8 cellular contexts compared by ENCODE assay signal in the genomic region with DNA sequence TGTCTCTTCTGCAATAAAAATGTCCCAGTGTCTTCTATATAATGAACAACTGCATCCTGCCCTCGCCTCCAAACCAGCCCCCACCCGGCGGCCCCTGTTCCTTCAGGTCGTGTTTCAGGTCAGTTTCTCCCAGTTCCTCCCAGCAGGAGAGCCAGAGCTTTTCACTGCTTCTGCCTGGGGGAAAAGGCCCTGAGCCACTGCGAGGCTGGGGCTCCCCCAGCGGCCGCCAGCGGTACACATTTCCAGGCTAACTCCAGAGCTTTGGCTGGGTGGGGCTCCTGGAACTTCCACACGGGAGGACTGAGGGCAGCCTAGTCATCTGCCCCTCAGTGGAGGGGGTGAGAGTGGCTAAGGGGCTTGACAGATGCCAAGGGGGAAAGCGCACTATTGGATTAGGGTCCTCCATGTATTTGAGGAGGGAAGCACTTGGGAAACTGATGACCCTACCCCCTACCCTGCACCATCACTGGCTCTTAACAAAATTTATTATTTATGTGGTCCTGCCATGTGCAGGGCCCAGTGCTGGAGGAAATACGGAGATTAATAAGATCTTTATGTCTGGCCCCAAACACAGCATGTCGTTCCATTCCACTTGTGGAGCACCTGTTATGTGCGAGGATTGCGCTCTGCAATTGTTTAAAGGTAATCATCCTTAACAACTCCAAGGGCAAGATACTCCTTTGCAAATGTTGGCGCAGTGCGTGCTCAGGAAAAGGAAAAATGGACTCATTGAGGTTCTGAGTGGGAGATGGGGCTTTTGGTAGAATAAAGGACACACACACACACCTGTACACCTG. TPM values are rescaled to one million over a fixed set of nuclear protein-coding genes. Genes with fewer than 3 reads are reported as not detected.
A peak's percentile ranks its signal among the peaks of the same experiment; 100 is the strongest.
DNase-seq lines count a peak whose midpoint lies in the region; ATAC-seq and TF ChIP-seq lines count a peak whose summit lies in the region.

No MANE protein-coding gene starts in this region.

- no peak overlapping the region for H3K4me3 ChIP-seq in aorta (ENCODE audit: low read length in 2 of 2)

- no peaks in the 10 kb centered on the region for H3K36me3 ChIP-seq in aorta (ENCODE audit: control insufficient read depth in 1 of 2, insufficient read depth in 2 of 2, low read length in 1 of 2)

- H3K27ac ChIP-seq in VCaP: no peak overlapping the region
- H3K27ac ChIP-seq in aorta (ENCODE audit: low read depth in 1 of 2, low read length in 2 of 2): no peak overlapping the region

- 35 to 37% methylated on average over 16 of the region's 16 CpGs for WGBS in aorta, 2 donors

- no peaks in the 10 kb centered on the region for H3K4me1 ChIP-seq in aorta (ENCODE audit: control insufficient read depth in 1 of 2, insufficient read depth in 2 of 2, low read length in 2 of 2)

- H3K9me3 ChIP-seq in aorta (ENCODE audit: control insufficient read depth, low read length): no peaks in the 10 kb centered on the region

- TF ChIP-seq CTCF in VCaP (conservative IDR thresholded peaks at IDR 0.05): peak; percentile 89

- intact Hi-C loops in aorta (cut with DNase I): loop anchor here (1.0 to 2.0 kb wide), 2 partner anchors 25 kb away; no protein-coding TSS in a partner anchor

- H3K27me3 ChIP-seq in aorta (ENCODE audit: control insufficient read depth in 1 of 2, insufficient read depth in 2 of 2, low read length in 1 of 2): no peaks in the 10 kb centered on the region

- DNase-seq in activated gamma-delta T cell treated with Interleukin-2 at 50 U/mL for 16 hours: peak; percentile 26
- DNase-seq in activated gamma-delta T cell (lab: John Stamatoyannopoulos, UW): no peak
- DNase-seq in NCI-H2107 (lab: John Stamatoyannopoulos, UW): peak; percentile 65
- DNase-seq in epidermal melanocyte (ENCODE audit: insufficient read length, low spot score): peak; percentile 96
- peak; percentile 47 for DNase-seq in midbrain (lab: John Stamatoyannopoulos, UW)
- DNase-seq in aorta: peak; percentile 75 to 89

- ATAC-seq in HG02798 (IDR thresholded peaks at IDR 0.05; ENCODE audit: poor library complexity, unreplicated experiment): peak; percentile 83
- peak; percentile 87 for ATAC-seq in aorta (ENCODE audit: low FRiP score)

RNA-seq across cellular contexts. Expression of a gene that starts 17.3 kb away (rescaled TPM):
- 10 to 100 TPM; 11.4 to 13.9 TPM for total RNA-seq in aorta
- 10 to 100 TPM; 14.7 to 16.4 TPM for polyA plus RNA-seq in aorta

RNA-seq across cellular contexts. Expression of a gene that starts 25.0 kb away (rescaled TPM):
- 1 to 10 TPM; 1.8 to 4.3 TPM for total RNA-seq in aorta
- 1 to 10 TPM in 1 of 2 donors, under 1 TPM in 1; 0.23 to 4.6 TPM for polyA plus RNA-seq in aorta

RNA-seq across cellular contexts. Expression of a gene that starts 54.2 kb away (rescaled TPM):
- total RNA-seq in aorta: 10 to 100 TPM; 30.7 to 33.6 TPM
- 10 to 100 TPM in 1 of 2 donors, 1 to 10 TPM in 1; 7.8 to 10.2 TPM for polyA plus RNA-seq in aorta
